ENCODE assay signal across 18 cellular contexts in the genomic region with DNA sequence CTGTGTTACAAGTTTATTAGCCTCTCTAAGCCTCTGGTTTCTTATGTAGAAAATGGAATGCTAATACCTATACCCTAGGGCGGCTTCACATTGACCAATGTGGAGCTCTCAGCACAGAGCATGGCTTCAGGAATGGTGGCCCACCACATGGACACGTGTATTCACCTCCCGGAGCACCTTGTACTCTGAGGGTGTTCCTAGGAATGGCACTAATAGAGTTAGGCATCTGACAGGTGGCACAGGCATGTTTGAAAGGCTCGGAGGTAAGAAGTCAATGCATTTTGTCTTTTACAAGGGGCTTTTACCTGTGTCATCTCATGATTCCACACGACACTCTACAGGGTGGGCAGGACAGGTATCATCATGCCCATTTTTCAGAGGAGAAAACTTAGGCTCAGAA. TPM values are rescaled to one million over a fixed set of nuclear protein-coding genes. Genes with fewer than 3 reads are reported as not detected.
DNase-seq lines count a peak whose midpoint lies in the region; ATAC-seq and TF ChIP-seq lines count a peak whose summit lies in the region.
"Had no signal": no experiment of that assay in that cellular context is flagged by ENCODE, and none has a peak within 500 bp of the region (broad histone marks: within the 10 kb centered on the region; RNA-seq: fewer than 3 reads in every experiment).

No MANE protein-coding gene starts in this region.

- H3K27me3 ChIP-seq in neutrophil, result no peaks in the 10 kb centered on the region

- intact Hi-C loops in dendritic cell treated with granulocyte-macrophage colony-stimulating factor and Interleukin-4, amounts not matched to agents 40 ng/mL and 50 ng/mL, for 4 days (cut with micrococcal nuclease), result loop anchor here (1.0 kb wide), 1 partner anchor 11 kb away; no protein-coding TSS in a partner anchor
- intact Hi-C loops in activated CD4-positive, alpha-beta T cell treated with anti-CD3 and anti-CD28 coated beads, Interleukin-2, amount 10 ng/mL, durations not matched to agents 24 days and 14 days (cut with micrococcal nuclease), result no loop called here

- H3K36me3 Mint-ChIP-seq in activated CD8-positive, alpha-beta memory T cell treated with anti-CD3 and anti-CD28 coated beads, Interleukin-2, amount 10 ng/mL, durations not matched to agents 7 days and 5 days, result no peaks in the 10 kb centered on the region
- H3K36me3 Mint-ChIP-seq in dendritic cell treated with granulocyte-macrophage colony-stimulating factor and Interleukin-4, amounts not matched to agents 40 ng/mL and 50 ng/mL, for 4 days (ENCODE audit: low read depth), result no peaks in the 10 kb centered on the region
- H3K36me3 Mint-ChIP-seq in activated CD4-positive, alpha-beta T cell treated with anti-CD3 and anti-CD28 coated beads, Interleukin-2, amount 10 ng/mL, durations not matched to agents 24 days and 14 days (ENCODE audit: low read depth), result no peaks in the 10 kb centered on the region
- H3K36me3 Mint-ChIP-seq in effector memory CD8-positive, alpha-beta T cell (ENCODE audit: insufficient read depth), result peaks cover 2% of the 10 kb centered on the region
- H3K36me3 Mint-ChIP-seq: CD4-positive, alpha-beta memory T cell had no signal

- H3K4me1 Mint-ChIP-seq in activated CD8-positive, alpha-beta memory T cell treated with anti-CD3 and anti-CD28 coated beads, Interleukin-2, amount 10 ng/mL, durations not matched to agents 7 days and 5 days, result peaks cover 15% of the 10 kb centered on the region
- H3K4me1 Mint-ChIP-seq in dendritic cell treated with granulocyte-macrophage colony-stimulating factor and Interleukin-4, amounts not matched to agents 40 ng/mL and 50 ng/mL, for 4 days (ENCODE audit: low read depth), result peaks cover 56% of the 10 kb centered on the region
- H3K4me1 Mint-ChIP-seq in activated CD4-positive, alpha-beta T cell treated with anti-CD3 and anti-CD28 coated beads, Interleukin-2, amount 10 ng/mL, durations not matched to agents 24 days and 14 days, result no peaks in the 10 kb centered on the region
- no peaks in the 10 kb centered on the region for H3K4me1 Mint-ChIP-seq in effector memory CD8-positive, alpha-beta T cell (ENCODE audit: low read depth in 2 of 2)
- H3K4me1 Mint-ChIP-seq: CD4-positive, alpha-beta memory T cell had no signal

- no peak overlapping the region for H3K4me3 Mint-ChIP-seq in activated CD8-positive, alpha-beta memory T cell treated with anti-CD3 and anti-CD28 coated beads, Interleukin-2, amount 10 ng/mL, durations not matched to agents 7 days and 5 days
- no peak overlapping the region for H3K4me3 Mint-ChIP-seq in dendritic cell treated with granulocyte-macrophage colony-stimulating factor and Interleukin-4, amounts not matched to agents 40 ng/mL and 50 ng/mL, for 4 days
- no peak overlapping the region for H3K4me3 Mint-ChIP-seq in activated CD4-positive, alpha-beta T cell treated with anti-CD3 and anti-CD28 coated beads, Interleukin-2, amount 10 ng/mL, durations not matched to agents 24 days and 14 days
- H3K4me3 Mint-ChIP-seq in effector memory CD8-positive, alpha-beta T cell, result no peak overlapping the region
- H3K4me3 Mint-ChIP-seq: CD4-positive, alpha-beta memory T cell; GM23338 had no signal

- peak; percentile 13 for DNase-seq in activated CD8-positive, alpha-beta memory T cell treated with anti-CD3 and anti-CD28 coated beads for 24 hours
- no peak for DNase-seq in activated CD8-positive, alpha-beta memory T cell treated with anti-CD3 and anti-CD28 coated beads, Interleukin-2, amount 10 ng/mL, durations not matched to agents 7 days and 5 days
- DNase-seq in activated CD4-positive, alpha-beta T cell treated with anti-CD3 and anti-CD28 coated beads, Interleukin-2, amount 10 ng/mL, durations not matched to agents 24 days and 14 days, result no peak
- DNase-seq in effector memory CD8-positive, alpha-beta T cell, result no peak
- DNase-seq in germinal center (ENCODE audit: low spot score), result no peak
- DNase-seq: AML-193; C1 segment of cervical spinal cord; CD4-positive, alpha-beta memory T cell; DMS79; H7; IMR-90 had no signal

- no peaks in the 10 kb centered on the region for H3K9me3 ChIP-seq in neutrophil

- H3K4me1 ChIP-seq in neutrophil (ENCODE audit: control insufficient read depth in 1 of 2, insufficient read depth in 1 of 2, low read depth in 1 of 2, low read length in 1 of 2), result peaks cover 84 to 86% of the 10 kb centered on the region in 2 experiments

- CTCF ChIA-PET in activated CD8-positive, alpha-beta memory T cell treated with anti-CD3 and anti-CD28 coated beads, Interleukin-2, amount 10 ng/mL, durations not matched to agents 7 days and 5 days (lab: Charles Lee), result no interaction called here

- H3K36me3 ChIP-seq in neutrophil, result no peaks in the 10 kb centered on the region

- no peak overlapping the region for H3K27ac Mint-ChIP-seq in activated CD8-positive, alpha-beta memory T cell treated with anti-CD3 and anti-CD28 coated beads, Interleukin-2, amount 10 ng/mL, durations not matched to agents 7 days and 5 days
- peak overlapping the region; percentile 45 for H3K27ac Mint-ChIP-seq in dendritic cell treated with granulocyte-macrophage colony-stimulating factor and Interleukin-4, amounts not matched to agents 40 ng/mL and 50 ng/mL, for 4 days
- H3K27ac Mint-ChIP-seq in activated CD4-positive, alpha-beta T cell treated with anti-CD3 and anti-CD28 coated beads, Interleukin-2, amount 10 ng/mL, durations not matched to agents 24 days and 14 days, result no peak overlapping the region
- no peak overlapping the region for H3K27ac Mint-ChIP-seq in effector memory CD8-positive, alpha-beta T cell
- H3K27ac Mint-ChIP-seq: GM23338 had no signal

- no peak overlapping the region for H3K4me3 ChIP-seq in neutrophil (ENCODE audit: low read depth in 1 of 2, low read length in 1 of 2)
- H3K4me3 ChIP-seq: GM12878, GM23338 had no signal

- ATAC-seq in activated CD8-positive, alpha-beta memory T cell treated with anti-CD3 and anti-CD28 coated beads, Interleukin-2, amount 10 ng/mL, durations not matched to agents 7 days and 5 days, result no peak
- ATAC-seq in effector memory CD8-positive, alpha-beta T cell (replicated peaks), result no peak
- ATAC-seq: GM12878, GM23338 had no signal

- peak overlapping the region; percentile 99 for H3K27ac ChIP-seq in neutrophil
- H3K27ac ChIP-seq: 22Rv1 had no signal

- no peak for TF ChIP-seq CTCF in neutrophil (IDR thresholded peaks at IDR 0.05)

- no peaks in the 10 kb centered on the region for H3K9me3 Mint-ChIP-seq in activated CD8-positive, alpha-beta memory T cell treated with anti-CD3 and anti-CD28 coated beads, Interleukin-2, amount 10 ng/mL, durations not matched to agents 7 days and 5 days (ENCODE audit: low read depth)
- H3K9me3 Mint-ChIP-seq in dendritic cell treated with granulocyte-macrophage colony-stimulating factor and Interleukin-4, amounts not matched to agents 40 ng/mL and 50 ng/mL, for 4 days, result no peaks in the 10 kb centered on the region
- no peaks in the 10 kb centered on the region for H3K9me3 Mint-ChIP-seq in activated CD4-positive, alpha-beta T cell treated with anti-CD3 and anti-CD28 coated beads, Interleukin-2, amount 10 ng/mL, durations not matched to agents 24 days and 14 days
- H3K9me3 Mint-ChIP-seq in effector memory CD8-positive, alpha-beta T cell, result no peaks in the 10 kb centered on the region
- H3K9me3 Mint-ChIP-seq: GM23338 had no signal

- peaks cover 18% of the 10 kb centered on the region for H3K27me3 Mint-ChIP-seq in activated CD8-positive, alpha-beta memory T cell treated with anti-CD3 and anti-CD28 coated beads, Interleukin-2, amount 10 ng/mL, durations not matched to agents 7 days and 5 days
- peaks cover 9% of the 10 kb centered on the region for H3K27me3 Mint-ChIP-seq in dendritic cell treated with granulocyte-macrophage colony-stimulating factor and Interleukin-4, amounts not matched to agents 40 ng/mL and 50 ng/mL, for 4 days
- H3K27me3 Mint-ChIP-seq in activated CD4-positive, alpha-beta T cell treated with anti-CD3 and anti-CD28 coated beads, Interleukin-2, amount 10 ng/mL, durations not matched to agents 24 days and 14 days, result peaks cover 5% of the 10 kb centered on the region
- peaks cover 40 to 55% of the 10 kb centered on the region in 2 donors for H3K27me3 Mint-ChIP-seq in effector memory CD8-positive, alpha-beta T cell

RNA-seq across cellular contexts. Expression of gene TGM3, which starts 5.3 kb away (rescaled TPM):
- total RNA-seq in activated CD8-positive, alpha-beta memory T cell treated with anti-CD3 and anti-CD28 coated beads, Interleukin-2, amount 10 ng/mL, durations not matched to agents 7 days and 5 days, result not detected
- total RNA-seq in activated CD4-positive, alpha-beta T cell treated with anti-CD3 and anti-CD28 coated beads, Interleukin-2, amount 10 ng/mL, durations not matched to agents 24 days and 14 days, result not detected in 2 replicates
- total RNA-seq: CD4-positive, alpha-beta memory T cell; G401; GM12878; GM23338; HT-29; IMR-90 had no signal
